In the genomic region with DNA sequence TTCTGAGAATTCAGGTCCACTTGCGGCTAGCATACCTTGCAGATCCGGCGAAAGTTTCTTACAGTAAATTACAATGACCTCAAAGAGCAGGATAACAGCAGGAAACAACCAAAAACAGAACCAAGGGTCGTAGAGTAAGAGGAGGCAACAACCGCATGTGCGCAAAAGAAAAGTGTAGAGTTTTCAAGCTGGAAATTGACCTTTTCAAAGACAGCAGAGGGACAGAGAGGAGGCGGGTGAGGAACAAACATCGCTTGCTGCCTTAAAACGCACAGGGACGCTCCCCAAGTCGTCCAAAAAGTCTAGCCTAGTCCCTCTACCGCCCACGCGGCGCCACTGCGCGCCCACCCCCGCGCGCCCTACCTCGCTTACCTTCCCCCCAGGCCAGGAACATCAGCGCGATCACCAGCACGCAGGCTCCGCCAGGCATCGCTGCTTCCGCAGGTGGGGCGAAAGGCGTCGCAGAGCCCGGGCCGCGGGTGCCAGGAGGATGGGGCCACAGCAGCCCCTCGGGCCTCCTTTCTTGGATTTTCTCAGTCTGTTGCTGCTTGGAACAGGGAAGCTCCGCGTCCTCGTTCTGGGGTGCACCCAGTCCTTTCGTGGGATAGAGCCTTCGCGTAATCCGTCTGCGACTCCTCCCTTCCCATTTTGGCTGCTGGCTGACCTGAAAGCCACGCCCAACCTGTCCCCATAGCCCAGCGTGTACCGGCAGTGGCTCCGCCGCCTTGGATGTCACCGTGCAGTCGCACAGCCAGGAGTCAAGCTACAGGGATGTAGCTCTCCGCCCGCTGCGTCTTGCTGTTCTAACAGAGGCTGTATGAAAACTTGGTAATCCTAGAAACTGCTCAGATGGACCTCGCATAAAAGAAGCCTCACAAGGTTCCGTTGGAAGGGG, we compare ENCODE assay signal across 8 cellular contexts.
DNase-seq lines count a peak whose midpoint lies in the region; ATAC-seq and TF ChIP-seq lines count a peak whose summit lies in the region.

A gene (minus strand): TSS at position 579 of the 895 bp plus-strand sequence. CDS start 149 bp downstream, at position 430.

- H3K4me3 ChIP-seq in AG09309 (ENCODE audit: control insufficient read depth, low read depth, low read length) (peak within 1 kb of the TSS; percentile 34), astrocyte of the spinal cord (ENCODE audit: low read depth, low read length) (peak within 1 kb of the TSS; percentile 50)

- ATAC-seq in GM21390 (IDR thresholded peaks at IDR 0.05; ENCODE audit: unreplicated experiment), result peak; percentile 66
- ATAC-seq in GM19467 (IDR thresholded peaks at IDR 0.05; ENCODE audit: unreplicated experiment), result no peak

- in situ Hi-C loops in astrocyte of the spinal cord (cut with HindIII; ENCODE audit: low sequenced_read_pairs), result no loop called here

- no peak for TF ChIP-seq CTCF in AG09309 (IDR thresholded peaks at IDR 0.05; ENCODE audit: control insufficient read depth, insufficient read depth, low read depth, low read length, missing control alignments)
- TF ChIP-seq CTCF in astrocyte of the spinal cord (IDR thresholded peaks at IDR 0.05; ENCODE audit: low read depth, low read length), result peak; percentile 1

- DNase-seq in AG09309 (ENCODE audit: low read depth) (no peak), NCI-H1092 treated with DMSO at 0.1 percent for 48 hours (lab: John Stamatoyannopoulos, UW) (peak; percentile 97), T follicular helper cell (ENCODE audit: low read depth) (peak; percentile 49), astrocyte of the spinal cord (ENCODE audit: low read depth, low spot score) (peak; percentile 23), islet precursor cell (peak; percentile 89)
- peak; percentile 69 for DNase-seq in stimulated activated CD4-positive, alpha-beta T cell treated with anti-CD3 and anti-CD28 coated beads, Interleukin-15, amount 100 ng/mL, for 24 hours
